ENCODE assay signal across 18 cellular contexts in the genomic region with DNA sequence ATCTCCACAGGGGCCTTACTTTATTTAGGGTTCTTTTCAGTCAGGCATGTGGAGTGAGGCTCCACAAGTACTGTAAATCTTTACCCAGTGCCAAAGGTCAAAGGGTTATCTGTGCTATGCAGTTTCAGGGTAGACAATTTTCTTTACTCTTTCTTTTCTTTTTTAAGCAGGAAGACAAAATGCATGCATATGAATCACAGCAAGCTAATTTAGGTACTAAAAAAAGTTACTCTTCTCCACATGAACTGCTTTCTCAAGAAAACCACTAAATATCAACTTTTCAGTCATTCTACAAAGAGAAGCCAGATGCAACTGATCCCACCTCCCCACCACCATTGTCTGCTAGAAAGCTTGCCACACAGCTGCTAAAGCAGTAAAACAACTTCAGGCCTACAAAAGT.
DNase-seq lines count a peak whose midpoint lies in the region; ATAC-seq and TF ChIP-seq lines count a peak whose summit lies in the region.
"Had no signal": no experiment of that assay in that cellular context is flagged by ENCODE, and none has a peak within 500 bp of the region (broad histone marks: within the 10 kb centered on the region; RNA-seq: fewer than 3 reads in every experiment).

No MANE protein-coding gene starts in this region.

- H3K9me2 ChIP-seq in SU-DHL-6 (replicated peaks; ENCODE audit: insufficient read depth, low read length): no peaks in the 10 kb centered on the region

- H3K9me3 ChIP-seq in SU-DHL-6 (ENCODE audit: insufficient read depth, low read length) (no peaks in the 10 kb centered on the region), ovary (no peaks in the 10 kb centered on the region), heart right ventricle (no peaks in the 10 kb centered on the region)
- H3K9me3 ChIP-seq: ascending aorta, SJSA1, upper lobe of right lung had no signal

- H3K4me2 ChIP-seq in SU-DHL-6 (ENCODE audit: low read depth, low read length, poor library complexity, severe bottlenecking): no peak overlapping the region

- peak; percentile 24 for DNase-seq in activated CD4-positive, alpha-beta T cell treated with anti-CD3 and anti-CD28 coated beads for 36 hours
- no peak for DNase-seq in activated CD4-positive, alpha-beta T cell treated with anti-CD3 and anti-CD28 coated beads, Interleukin-2, amount 50 U/mL, for 48 hours
- DNase-seq in glutamatergic neuron (no peak), progenitor cell of endocrine pancreas (ENCODE audit: low spot score, unreplicated experiment) (no peak), ovary (no peak), heart right ventricle (no peak), middle frontal gyrus (ENCODE audit: extremely low spot score, low spot score) (no peak)
- DNase-seq: 8988T; activated T-cell treated with anti-CD3 and anti-CD28 coated beads, Interleukin-2, amount 50 U/mL, for 24 hours; natural killer cell; NCI-H1694; NK-92 treated with Interleukin-12 subunit alpha and Interleukin-12 subunit beta, amount 100 ng/mL, for 24 hours; upper lobe of right lung; WERI-Rb-1 had no signal

- POLR2A ChIA-PET in activated CD4-positive, alpha-beta T cell treated with anti-CD3 and anti-CD28 coated beads for 36 hours (lab: Charles Lee): no interaction called here

- peaks cover 13% of the 10 kb centered on the region; the same call in 1 of the 2 replicates for H3F3A ChIP-seq in SU-DHL-6 (ENCODE audit: insufficient read depth)

- peak overlapping the region; percentile 35 for H3K27ac ChIP-seq in SU-DHL-6 (ENCODE audit: low read depth, low read length)
- H3K27ac ChIP-seq in ovary: no peak overlapping the region
- no peak overlapping the region for H3K27ac ChIP-seq in heart right ventricle
- H3K27ac ChIP-seq: ascending aorta, SJSA1, skin epidermis, upper lobe of right lung, WERI-Rb-1 had no signal

- H3K27me3 ChIP-seq in SU-DHL-6 (ENCODE audit: low read length) (no peaks in the 10 kb centered on the region), ovary (no peaks in the 10 kb centered on the region), heart right ventricle (no peaks in the 10 kb centered on the region)
- H3K27me3 ChIP-seq: ascending aorta, SJSA1, upper lobe of right lung had no signal

- no peak for TF ChIP-seq CTCF in SU-DHL-6 (IDR thresholded peaks at IDR 0.05; ENCODE audit: insufficient read depth, low read length, poor library complexity, severe bottlenecking)
- no peak for TF ChIP-seq CTCF in glutamatergic neuron (IDR thresholded peaks at IDR 0.05; ENCODE audit: partially characterized antibody, unreplicated experiment)
- TF ChIP-seq CTCF in progenitor cell of endocrine pancreas (IDR thresholded peaks at IDR 0.05; ENCODE audit: unreplicated experiment): no peak
- no peak for TF ChIP-seq CTCF in ovary (IDR thresholded peaks at IDR 0.05)
- no peak for TF ChIP-seq CTCF in heart right ventricle (IDR thresholded peaks at IDR 0.05)

- no peak overlapping the region for H3K27ac Mint-ChIP-seq in activated CD4-positive, alpha-beta T cell treated with anti-CD3 and anti-CD28 coated beads for 36 hours
- peak overlapping the region; percentile 57 for H3K27ac Mint-ChIP-seq in glutamatergic neuron (ENCODE audit: unreplicated experiment)
- peak overlapping the region; percentile 93 for H3K27ac Mint-ChIP-seq in progenitor cell of endocrine pancreas
- H3K27ac Mint-ChIP-seq: activated T-cell treated with anti-CD3 and anti-CD28 coated beads, Interleukin-2, amount 50 U/mL, for 24 hours; natural killer cell had no signal

- TF ChIP-seq POLR2A in ovary (IDR thresholded peaks at IDR 0.05): no peak

- no peaks in the 10 kb centered on the region for H3K36me3 Mint-ChIP-seq in activated CD4-positive, alpha-beta T cell treated with anti-CD3 and anti-CD28 coated beads for 36 hours (ENCODE audit: low read depth)
- H3K36me3 Mint-ChIP-seq in glutamatergic neuron (ENCODE audit: unreplicated experiment) (no peaks in the 10 kb centered on the region), progenitor cell of endocrine pancreas (ENCODE audit: insufficient read depth) (peaks cover 10% of the 10 kb centered on the region)
- H3K36me3 Mint-ChIP-seq: natural killer cell had no signal

- H2AFZ ChIP-seq in SU-DHL-6 (ENCODE audit: low read depth, low read length, severe bottlenecking): no peak overlapping the region

- H4K20me1 ChIP-seq in SU-DHL-6 (ENCODE audit: low read depth, low read length): no peaks in the 10 kb centered on the region

- peak; percentile 89 for ATAC-seq in activated CD4-positive, alpha-beta T cell treated with anti-CD3 and anti-CD28 coated beads for 36 hours
- no peak for ATAC-seq in heart right ventricle
- ATAC-seq: natural killer cell, upper lobe of right lung had no signal

- intact Hi-C loops in activated CD4-positive, alpha-beta T cell treated with anti-CD3 and anti-CD28 coated beads for 36 hours (cut with DNase I, micrococcal nuclease): no loop called here
- intact Hi-C loops in ovary (cut with DNase I) (no loop called here), heart right ventricle (cut with DNase I) (no loop called here)

- TF ChIP-seq EP300 in ovary (IDR thresholded peaks at IDR 0.05): no peak

- H3K9me3 Mint-ChIP-seq in activated CD4-positive, alpha-beta T cell treated with anti-CD3 and anti-CD28 coated beads for 36 hours (ENCODE audit: low read depth): no peaks in the 10 kb centered on the region
- H3K9me3 Mint-ChIP-seq in glutamatergic neuron (ENCODE audit: unreplicated experiment) (no peaks in the 10 kb centered on the region), progenitor cell of endocrine pancreas (ENCODE audit: low read depth) (no peaks in the 10 kb centered on the region)
- H3K9me3 Mint-ChIP-seq: activated T-cell treated with anti-CD3 and anti-CD28 coated beads, Interleukin-2, amount 50 U/mL, for 24 hours; natural killer cell had no signal

- no peaks in the 10 kb centered on the region for H3K27me3 Mint-ChIP-seq in activated CD4-positive, alpha-beta T cell treated with anti-CD3 and anti-CD28 coated beads for 36 hours
- H3K27me3 Mint-ChIP-seq in glutamatergic neuron (ENCODE audit: unreplicated experiment) (peaks cover 4% of the 10 kb centered on the region), progenitor cell of endocrine pancreas (no peaks in the 10 kb centered on the region)
- H3K27me3 Mint-ChIP-seq: activated T-cell treated with anti-CD3 and anti-CD28 coated beads, Interleukin-2, amount 50 U/mL, for 24 hours had no signal

- H3K36me3 ChIP-seq in SU-DHL-6 (ENCODE audit: low read length): peaks cover 25% of the 10 kb centered on the region; the same call in 1 of the 2 replicates
- no peaks in the 10 kb centered on the region for H3K36me3 ChIP-seq in ovary
- H3K36me3 ChIP-seq in heart right ventricle: no peaks in the 10 kb centered on the region
- H3K36me3 ChIP-seq: ascending aorta, SJSA1, upper lobe of right lung, WERI-Rb-1 had no signal

- CTCF ChIA-PET in activated CD4-positive, alpha-beta T cell treated with anti-CD3 and anti-CD28 coated beads for 36 hours (lab: Charles Lee): interaction anchor here (0.7 to 5.0 kb wide), 2 partner anchors 8 to 12 kb away, joined by 3 to 25 read pairs; no protein-coding TSS in a partner anchor

- no peaks in the 10 kb centered on the region for H3K4me1 ChIP-seq in ovary (ENCODE audit: insufficient read depth)
- no peaks in the 10 kb centered on the region for H3K4me1 ChIP-seq in heart right ventricle
- H3K4me1 ChIP-seq: ascending aorta, SJSA1, upper lobe of right lung had no signal

- no peak overlapping the region for H3K4me3 ChIP-seq in SU-DHL-6 (ENCODE audit: insufficient read depth, low read length, poor library complexity, severe bottlenecking)
- no peak overlapping the region for H3K4me3 ChIP-seq in ovary
- H3K4me3 ChIP-seq in heart right ventricle: no peak overlapping the region
- H3K4me3 ChIP-seq: ascending aorta, SJSA1, skin epidermis, upper lobe of right lung had no signal

- no peak overlapping the region for H3K4me3 Mint-ChIP-seq in activated CD4-positive, alpha-beta T cell treated with anti-CD3 and anti-CD28 coated beads for 36 hours
- H3K4me3 Mint-ChIP-seq in glutamatergic neuron (ENCODE audit: unreplicated experiment): no peak overlapping the region
- H3K4me3 Mint-ChIP-seq in progenitor cell of endocrine pancreas (ENCODE audit: low read depth): peak overlapping the region; percentile 40
- H3K4me3 Mint-ChIP-seq: activated T-cell treated with anti-CD3 and anti-CD28 coated beads, Interleukin-2, amount 50 U/mL, for 24 hours; natural killer cell had no signal

- peaks cover 19% of the 10 kb centered on the region for H3K79me2 ChIP-seq in SU-DHL-6 (ENCODE audit: insufficient read depth, low read length)

- H3K4me1 Mint-ChIP-seq in activated CD4-positive, alpha-beta T cell treated with anti-CD3 and anti-CD28 coated beads for 36 hours: peaks cover 17% of the 10 kb centered on the region
- H3K4me1 Mint-ChIP-seq in glutamatergic neuron (ENCODE audit: low read depth, unreplicated experiment): peaks cover 21% of the 10 kb centered on the region
- peaks cover 37% of the 10 kb centered on the region for H3K4me1 Mint-ChIP-seq in progenitor cell of endocrine pancreas (ENCODE audit: low read depth)
- H3K4me1 Mint-ChIP-seq: natural killer cell had no signal

- no peak overlapping the region for H3K9ac ChIP-seq in SU-DHL-6 (ENCODE audit: low read length)
